In the genomic region with DNA sequence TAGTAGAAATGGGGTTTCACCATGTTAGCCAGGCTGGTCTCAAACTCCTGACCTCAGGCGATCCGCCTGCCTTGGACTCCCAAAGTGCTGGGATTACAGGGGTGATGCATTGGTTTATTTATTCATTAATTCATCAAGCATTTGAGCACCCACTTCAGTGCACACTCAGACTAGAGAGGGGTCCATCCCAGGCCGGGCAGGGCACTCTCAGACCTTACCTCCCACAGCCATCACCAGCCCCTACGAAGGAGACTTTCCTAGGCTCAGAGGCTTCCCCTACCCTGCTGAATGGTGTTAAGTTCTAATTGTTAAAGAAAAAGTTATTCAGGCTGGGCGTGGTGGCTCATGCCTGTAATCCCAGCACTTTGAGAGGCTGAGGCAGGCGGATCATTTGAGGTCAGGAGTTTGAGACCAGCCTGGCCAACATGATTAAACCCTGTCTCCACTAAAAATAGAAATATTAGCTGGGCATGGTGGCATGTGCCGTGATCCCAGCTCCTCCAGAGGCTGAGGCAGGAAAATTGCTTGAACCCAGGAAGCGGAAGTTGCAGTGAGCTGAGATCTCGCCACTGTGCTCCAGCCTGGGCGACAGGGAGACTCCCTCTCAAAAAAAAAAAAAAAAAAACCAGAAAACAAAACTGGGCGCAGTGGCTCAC, we compare ENCODE assay signal across 3 cellular contexts. TPM values are rescaled to one million over a fixed set of nuclear protein-coding genes. Genes with fewer than 3 reads are reported as not detected.
"Had no signal": no experiment of that assay in that cellular context is flagged by ENCODE, and none has a peak within 500 bp of the region (broad histone marks: within the 10 kb centered on the region; RNA-seq: fewer than 3 reads in every experiment).

No MANE protein-coding gene starts in this region.

RNA-seq across cellular contexts. Expression of a gene that starts 25.8 kb away (rescaled TPM):
- total RNA-seq: PC-3, SJSA1 had no signal
- polyA plus RNA-seq: SK-N-SH had no signal
